26 cellular contexts compared by ENCODE assay signal in the genomic region with DNA sequence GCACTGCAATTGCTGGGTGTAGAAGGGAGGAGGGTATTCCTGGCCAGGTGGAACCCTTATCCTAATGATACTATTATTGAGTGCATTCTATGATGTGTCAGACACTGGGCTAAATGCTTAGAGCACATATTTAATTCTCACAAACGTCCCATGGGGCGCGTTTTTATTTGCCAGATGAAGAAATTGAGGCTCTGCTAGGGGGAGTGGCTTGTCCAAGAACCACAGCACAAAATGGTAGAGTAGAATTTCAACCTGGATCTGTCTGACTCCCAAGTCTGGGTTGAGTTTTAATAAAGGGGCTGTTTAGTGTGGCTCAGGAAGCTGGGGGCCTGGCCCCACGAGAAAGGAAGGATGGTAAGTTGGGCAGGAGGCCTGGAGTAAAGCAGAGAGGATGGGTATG.
"Had no signal": no experiment of that assay in that cellular context is flagged by ENCODE, and none has a peak within 500 bp of the region (broad histone marks: within the 10 kb centered on the region; RNA-seq: fewer than 3 reads in every experiment).

No MANE protein-coding gene starts in this region.

- H3K27me3 Mint-ChIP-seq: activated CD4-positive, alpha-beta T cell treated with anti-CD3 and anti-CD28 coated beads, Interleukin-2, amount 10 ng/mL, durations not matched to agents 24 days and 14 days; activated naive CD4-positive, alpha-beta T cell treated with anti-CD3 and anti-CD28 coated beads, Interleukin-2, amount 50 U/mL, for 24 hours had no signal

- H3K4me1 ChIP-seq: ascending aorta, SJSA1 had no signal

- H3K9me3 ChIP-seq: ascending aorta, MG63, SJSA1, SK-N-SH had no signal

- ATAC-seq: activated CD8-positive, alpha-beta T cell treated with anti-CD3 and anti-CD28 coated beads, Interleukin-2, amount 10 ng/mL, durations not matched to agents 7 days and 5 days; Panc1 had no signal

- H3K4me3 Mint-ChIP-seq: activated CD4-positive, alpha-beta T cell treated with anti-CD3 and anti-CD28 coated beads, Interleukin-2, amount 10 ng/mL, durations not matched to agents 24 days and 14 days; activated CD8-positive, alpha-beta T cell treated with anti-CD3 and anti-CD28 coated beads, Interleukin-2, amount 10 ng/mL, durations not matched to agents 7 days and 5 days; activated naive CD4-positive, alpha-beta T cell treated with anti-CD3 and anti-CD28 coated beads, Interleukin-2, amount 50 U/mL, for 24 hours; activated naive CD8-positive, alpha-beta T cell treated with anti-CD3 and anti-CD28 coated beads, Interleukin-2, amount 10 ng/mL, durations not matched to agents 7 days and 5 days; activated T-cell treated with anti-CD3 and anti-CD28 coated beads, Interleukin-2, amount 50 U/mL, for 24 hours; T-helper 1 cell treated with Interleukin-12 subunit alpha and Interleukin-12 subunit beta and Interleukin-4 antibody, amounts not matched to agents 30 μg/mL and 1 μg/mL, for 36 hours; T-helper 2 cell treated with Interferon-gamma antibody and Interleukin-4, amounts not matched to agents 5 μg/mL and 100 μg/mL, for 36 hours had no signal

- H3K9me3 Mint-ChIP-seq: activated CD4-positive, alpha-beta T cell treated with anti-CD3 and anti-CD28 coated beads, Interleukin-2, amount 10 ng/mL, durations not matched to agents 24 days and 14 days; activated naive CD4-positive, alpha-beta T cell treated with anti-CD3 and anti-CD28 coated beads, Interleukin-2, amount 50 U/mL, for 24 hours; activated naive CD8-positive, alpha-beta T cell treated with anti-CD3 and anti-CD28 coated beads, Interleukin-2, amount 10 ng/mL, durations not matched to agents 7 days and 5 days; activated T-cell treated with anti-CD3 and anti-CD28 coated beads, Interleukin-2, amount 50 U/mL, for 24 hours; activated T-helper 2 cell treated with anti-CD3 and anti-CD28 coated beads, Interferon-gamma antibody, Interleukin-2, Interleukin-4, amounts not matched to agents 10 μg/mL and 5 μg/mL and 100 μg/mL, durations not matched to agents 14 hours and 24 hours and 36 hours; T-helper 1 cell treated with Interleukin-12 subunit alpha and Interleukin-12 subunit beta and Interleukin-4 antibody, amounts not matched to agents 30 μg/mL and 1 μg/mL, for 36 hours; T-helper 2 cell treated with Interferon-gamma antibody and Interleukin-4, amounts not matched to agents 5 μg/mL and 100 μg/mL, for 36 hours had no signal

- H3K27ac Mint-ChIP-seq: activated CD4-positive, alpha-beta T cell treated with anti-CD3 and anti-CD28 coated beads, Interleukin-2, amount 10 ng/mL, durations not matched to agents 24 days and 14 days; activated CD8-positive, alpha-beta T cell treated with anti-CD3 and anti-CD28 coated beads, Interleukin-2, amount 10 ng/mL, durations not matched to agents 7 days and 5 days; activated naive CD4-positive, alpha-beta T cell treated with anti-CD3 and anti-CD28 coated beads, Interleukin-2, amount 50 U/mL, for 24 hours; activated naive CD8-positive, alpha-beta T cell treated with anti-CD3 and anti-CD28 coated beads, Interleukin-2, amount 10 ng/mL, durations not matched to agents 7 days and 5 days; activated T-cell treated with anti-CD3 and anti-CD28 coated beads, Interleukin-2, amount 50 U/mL, for 24 hours; activated T-helper 2 cell treated with anti-CD3 and anti-CD28 coated beads, Interferon-gamma antibody, Interleukin-2, Interleukin-4, amounts not matched to agents 10 μg/mL and 5 μg/mL and 100 μg/mL, durations not matched to agents 14 hours and 24 hours and 36 hours; T-helper 1 cell treated with Interleukin-12 subunit alpha and Interleukin-12 subunit beta and Interleukin-4 antibody, amounts not matched to agents 30 μg/mL and 1 μg/mL, for 36 hours; T-helper 2 cell treated with Interferon-gamma antibody and Interleukin-4, amounts not matched to agents 5 μg/mL and 100 μg/mL, for 36 hours had no signal

- H3K4me1 Mint-ChIP-seq: activated CD4-positive, alpha-beta T cell treated with anti-CD3 and anti-CD28 coated beads, Interleukin-2, amount 10 ng/mL, durations not matched to agents 24 days and 14 days; activated naive CD4-positive, alpha-beta T cell treated with anti-CD3 and anti-CD28 coated beads, Interleukin-2, amount 50 U/mL, for 24 hours; activated naive CD8-positive, alpha-beta T cell treated with anti-CD3 and anti-CD28 coated beads, Interleukin-2, amount 10 ng/mL, durations not matched to agents 7 days and 5 days had no signal

- DNase-seq: activated CD4-positive, alpha-beta T cell treated with anti-CD3 and anti-CD28 coated beads, Interleukin-2, amount 10 ng/mL, durations not matched to agents 24 days and 14 days; activated CD4-positive, alpha-beta T cell treated with anti-CD3 and anti-CD28 coated beads, Interleukin-2, amount 50 U/mL, for 48 hours; activated CD8-positive, alpha-beta T cell treated with anti-CD3 and anti-CD28 coated beads, Interleukin-2, amount 10 ng/mL, durations not matched to agents 7 days and 5 days; activated naive CD8-positive, alpha-beta T cell treated with anti-CD3 and anti-CD28 coated beads, Interleukin-2, amount 10 ng/mL, durations not matched to agents 7 days and 5 days; activated T-cell treated with anti-CD3 and anti-CD28 coated beads, Interleukin-2, amount 50 U/mL, for 24 hours; amygdala; caudate nucleus; Kasumi-1; KG1; MG63; NCI-H1048; NCI-H1436; NCI-H1694; NCI-H1930; NCI-H2081 treated with DMSO at 0.1 percent for 48 hours; NCI-H345; NCI-H524 treated with DMSO at 0.1 percent for 48 hours; SHP77 treated with DMSO at 0.1 percent for 48 hours had no signal

- H3K27ac ChIP-seq: ascending aorta, SJSA1 had no signal

- H3K36me3 Mint-ChIP-seq: activated naive CD4-positive, alpha-beta T cell treated with anti-CD3 and anti-CD28 coated beads, Interleukin-2, amount 50 U/mL, for 24 hours; activated naive CD8-positive, alpha-beta T cell treated with anti-CD3 and anti-CD28 coated beads, Interleukin-2, amount 10 ng/mL, durations not matched to agents 7 days and 5 days had no signal

- H3K36me3 ChIP-seq: ascending aorta, MG63, SJSA1 had no signal

- H3K27me3 ChIP-seq: ascending aorta, MG63 had no signal

- H3K4me3 ChIP-seq: ascending aorta, MG63, SJSA1 had no signal
